In the genomic region with DNA sequence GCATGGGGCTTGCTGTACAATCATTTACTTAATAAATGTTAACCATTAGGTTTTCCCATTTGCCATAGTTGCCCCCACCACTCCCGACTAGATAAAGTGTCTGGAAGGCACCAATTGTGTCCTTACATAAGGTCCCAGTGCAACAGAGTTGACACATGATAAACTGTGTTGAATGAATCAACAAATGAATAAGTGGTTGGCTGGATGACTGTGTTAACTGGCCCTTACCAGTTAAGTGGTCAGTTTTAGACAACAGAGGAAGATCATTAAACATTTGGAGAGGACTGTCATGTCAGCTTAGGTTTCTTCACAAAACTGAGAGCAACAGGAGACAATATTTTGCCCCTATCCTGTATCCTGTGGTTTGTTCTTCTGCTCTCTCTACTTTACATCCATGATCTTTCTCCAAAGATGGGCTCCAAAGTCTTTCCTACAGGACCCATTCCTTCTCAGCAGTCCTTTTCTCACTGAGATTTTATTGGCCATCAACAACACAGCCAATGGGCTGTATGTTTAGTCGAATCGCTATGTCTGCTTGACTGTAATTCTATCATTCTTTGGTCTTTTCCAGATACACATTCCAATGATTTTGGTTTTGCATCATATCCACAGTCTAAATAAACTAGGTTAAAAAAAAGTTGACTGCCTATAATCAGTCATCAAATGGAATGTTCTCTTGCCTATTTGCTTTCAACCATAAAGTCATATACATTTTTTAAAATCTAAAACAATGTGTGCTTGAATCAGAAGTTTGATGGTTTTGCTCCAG, we compare ENCODE assay signal across 20 cellular contexts.
DNase-seq lines count a peak whose midpoint lies in the region; ATAC-seq and TF ChIP-seq lines count a peak whose summit lies in the region.
"Had no signal": no experiment of that assay in that cellular context is flagged by ENCODE, and none has a peak within 500 bp of the region (broad histone marks: within the 10 kb centered on the region; RNA-seq: fewer than 3 reads in every experiment).

No MANE protein-coding gene starts in this region.

- H3K36me3 ChIP-seq in ACC112 (ENCODE audit: insufficient read depth, low read length) (no peaks in the 10 kb centered on the region), body of pancreas (replicated peaks in 1 of 2; ENCODE audit: insufficient read depth in 1 of 2, low read depth in 2 of 2) (no peaks in the 10 kb centered on the region)
- H3K36me3 ChIP-seq: upper lobe of left lung had no signal

- intact Hi-C loops in body of pancreas (cut with DNase I) = no loop called here

- no peaks in the 10 kb centered on the region for H3K79me2 ChIP-seq in ACC112 (ENCODE audit: control insufficient read depth, insufficient read depth, low read length, unreplicated experiment)
- H3K79me2 ChIP-seq: parathyroid adenoma had no signal

- H3K27me3 ChIP-seq in ACC112 (ENCODE audit: insufficient read depth, low read length) (no peaks in the 10 kb centered on the region), body of pancreas (no peaks in the 10 kb centered on the region)
- H3K27me3 ChIP-seq: upper lobe of left lung had no signal

- H3K9me3 ChIP-seq in body of pancreas = no peaks in the 10 kb centered on the region
- H3K9me3 ChIP-seq: upper lobe of left lung had no signal

- 49 to 56% methylated on average over 3 of the region's 3 CpGs for WGBS in body of pancreas, 2 donors

- H3K4me3 ChIP-seq in ACC112 (ENCODE audit: low read depth, low read length) (no peak overlapping the region), body of pancreas (no peak overlapping the region)
- H3K4me3 ChIP-seq: SK-N-MC, upper lobe of left lung had no signal

- DNase-seq in GM04503 (ENCODE audit: low read depth) (peak; percentile 43), amniotic epithelial cell (ENCODE audit: low read depth) (peak; percentile 66), glomerular visceral epithelial cell (ENCODE audit: extremely low spot score) (peak; percentile 16), hippocampal formation (lab: John Stamatoyannopoulos, UW) (no peak), body of pancreas (no peak)
- DNase-seq in central memory CD4-positive, alpha-beta T cell = no peak
- DNase-seq: activated CD4-positive, alpha-beta T cell treated with anti-CD3 and anti-CD28 coated beads, Interleukin-2, amount 50 U/mL, for 4 hours; activated T-cell treated with anti-CD3 and anti-CD28 coated beads, Interleukin-2, amount 50 U/mL, for 1 hour; AML-193; Calu3; head of caudate nucleus; kidney glomerular epithelial cell; NCI-H1436 treated with DMSO at 0.1 percent for 48 hours; NCI-H446 treated with DMSO at 0.1 percent for 48 hours; stimulated activated naive CD4-positive, alpha-beta T cell treated with Interleukin-2 at 50 U/mL for 16 hours; upper lobe of left lung had no signal

- H2AFZ ChIP-seq in ACC112 (ENCODE audit: low read length, unreplicated experiment) = no peak overlapping the region
- H2AFZ ChIP-seq: parathyroid adenoma had no signal

- H3K27ac ChIP-seq in ACC112 (ENCODE audit: low read depth, low read length) = peak overlapping the region; percentile 75
- no peak overlapping the region for H3K27ac ChIP-seq in body of pancreas
- H3K27ac ChIP-seq: parathyroid adenoma, SK-N-MC, upper lobe of left lung had no signal

- no peak for TF ChIP-seq CTCF in body of pancreas (IDR thresholded peaks at IDR 0.05)

- peaks cover 10% of the 10 kb centered on the region for H3K4me1 ChIP-seq in ACC112 (ENCODE audit: control insufficient read depth, insufficient read depth, low read length, unreplicated experiment)
- H3K4me1 ChIP-seq in body of pancreas = no peaks in the 10 kb centered on the region
- H3K4me1 ChIP-seq: parathyroid adenoma, upper lobe of left lung had no signal

- no peak for TF ChIP-seq POLR2A in body of pancreas (IDR thresholded peaks at IDR 0.05)

- no peak for ATAC-seq in body of pancreas
- ATAC-seq in HG02840 (IDR thresholded peaks at IDR 0.05; ENCODE audit: low FRiP score, unreplicated experiment) = no peak

Comparison
In these comparisons a context has a peak if more than half of its experiments do, and no peak if none do; other contexts are left out.
1. DNase-seq: peak in GM04503 (single experiment), amniotic epithelial cell (single experiment) and glomerular visceral epithelial cell (single experiment); none in hippocampal formation (0 of 2), body of pancreas (0 of 4) and central memory CD4-positive, alpha-beta T cell (single experiment).